ENCODE assay signal across 8 cellular contexts in genomic region chr2:120346034-120346666, GRCh38. TPM values are rescaled to one million over a fixed set of nuclear protein-coding genes. Genes with fewer than 3 reads are reported as not detected.
A peak's percentile ranks its signal among the peaks of the same experiment; 100 is the strongest.
DNase-seq lines count a peak whose midpoint lies in the region; ATAC-seq and TF ChIP-seq lines count a peak whose summit lies in the region.

Gene INHBB, plus strand, starts transcription at chr2:120346136. Its CDS starts 53 bp downstream, at chr2:120346189.

- 2 to 3% methylated on average over 40 to 97 of the region's 97 CpGs for WGBS in lung, 2 donors

- peak; percentile 36 for DNase-seq in AG08395 (ENCODE audit: low spot score)
- DNase-seq in brain microvascular endothelial cell: no peak
- DNase-seq in lung (ENCODE audit: low spot score): no peak
- no peak for DNase-seq in type B pancreatic cell (ENCODE audit: extremely low spot score, unreplicated experiment)
- DNase-seq in HuH-7.5 (ENCODE audit: low spot score): no peak
- DNase-seq in DMS79 (lab: John Stamatoyannopoulos, UW): no peak
- no peak for DNase-seq in GOT3 (lab: John Stamatoyannopoulos, UW)

- peak within 1 kb of the TSS; percentile 83 for H3K4me3 Mint-ChIP-seq in type B pancreatic cell

- in situ Hi-C loops in brain microvascular endothelial cell (cut with HindIII; ENCODE audit: low pct_ligation_motif_present, low sequenced_read_pairs): no loop called here

- H3K36me3 ChIP-seq in HUES48 (ENCODE audit: control insufficient read depth, insufficient read depth, low read length): no peaks in the 10 kb centered on the region
- H3K36me3 ChIP-seq in brain microvascular endothelial cell (replicated peaks): no peaks in the 10 kb centered on the region
- no peaks in the 10 kb centered on the region for H3K36me3 ChIP-seq in lung (ENCODE audit: control insufficient read depth in 2 of 2, insufficient read depth in 2 of 2, low read length in 2 of 2)

- H3K4me1 ChIP-seq in HUES48 (ENCODE audit: control insufficient read depth, insufficient read depth, low read length) (peaks cover 23% of the 10 kb centered on the region), lung (ENCODE audit: control insufficient read depth in 2 of 2, insufficient read depth in 2 of 2, low read length in 2 of 2) (peaks cover 0 to 26% of the 10 kb centered on the region in 2 donors)

- H3K9ac ChIP-seq in HUES48 (ENCODE audit: low read depth, low read length): no peak within 1 kb of the TSS

- H3K27me3 ChIP-seq in HUES48 (ENCODE audit: control insufficient read depth, insufficient read depth, low read length): peaks cover 98% of the 10 kb centered on the region
- peaks cover 74% of the 10 kb centered on the region for H3K27me3 ChIP-seq in brain microvascular endothelial cell (replicated peaks)
- no peaks in the 10 kb centered on the region for H3K27me3 ChIP-seq in lung (ENCODE audit: control insufficient read depth, insufficient read depth)

- no peak for TF ChIP-seq CTCF in brain microvascular endothelial cell (IDR thresholded peaks at IDR 0.05; ENCODE audit: low read depth, low read length, missing control alignments)
- no peak for TF ChIP-seq CTCF in lung (IDR thresholded peaks at IDR 0.05; ENCODE audit: control extremely low read depth, extremely low read depth)
- no peak for TF ChIP-seq CTCF in type B pancreatic cell (conservative IDR thresholded peaks at IDR 0.05)

- H3K36me3 Mint-ChIP-seq in type B pancreatic cell: no peaks in the 10 kb centered on the region

- no peak for ATAC-seq in lung (ENCODE audit: insufficient read depth, low FRiP score)

- no peaks in the 10 kb centered on the region for H3K9me3 ChIP-seq in HUES48 (ENCODE audit: control insufficient read depth, insufficient read depth, low read length)
- H3K9me3 ChIP-seq in lung (ENCODE audit: control insufficient read depth in 2 of 2, insufficient read depth in 1 of 2, low read length in 1 of 2): no peaks in the 10 kb centered on the region

- H3K27ac Mint-ChIP-seq in type B pancreatic cell: peak within 1 kb of the TSS; percentile 29

- peaks cover 25% of the 10 kb centered on the region for H3K4me1 Mint-ChIP-seq in type B pancreatic cell (ENCODE audit: unreplicated experiment)

- H3K9me3 Mint-ChIP-seq in type B pancreatic cell: no peaks in the 10 kb centered on the region

- H3K27ac ChIP-seq in HUES48 (ENCODE audit: low read depth, low read length) (no peak within 1 kb of the TSS), brain microvascular endothelial cell (no peak within 1 kb of the TSS), lung (ENCODE audit: low read depth in 1 of 2, low read length in 1 of 2) (peak within 1 kb of the TSS; percentile 10 to 29)

- peaks cover 63% of the 10 kb centered on the region for H3K27me3 Mint-ChIP-seq in type B pancreatic cell

- H3K4me3 ChIP-seq in HUES48 (ENCODE audit: low read depth, low read length): peak within 1 kb of the TSS; percentile 47
- peak within 1 kb of the TSS; percentile 37 for H3K4me3 ChIP-seq in brain microvascular endothelial cell (ENCODE audit: low read depth, low read length)
- peak within 1 kb of the TSS; percentile 43 for H3K4me3 ChIP-seq in lung

RNA-seq across cellular contexts. Expression of gene INHBB, which starts in this region (rescaled TPM):
- 1 to 10 TPM in 1 of 2 donors, under 1 TPM in 1; 0.97 to 7.8 TPM for total RNA-seq in lung
- polyA plus RNA-seq in lung: 1 to 10 TPM; 5.4 to 6.2 TPM
- 4.9 and 7.5 TPM in 2 replicates for total RNA-seq in type B pancreatic cell (ENCODE audit: low replicate concordance)

Comparison
In these comparisons a context has a peak if more than half of its experiments do, and no peak if none do; other contexts are left out.
1. H3K27ac ChIP-seq: peak in lung (2 of 2); none in HUES48 (single experiment) and brain microvascular endothelial cell (single experiment).
2. Peak in every context shown above with its lines, with median percentiles within 50 percentile points of each other: H3K4me3 ChIP-seq.